Comparison of ENCODE assay signal across 1 cellular context in the genomic region with DNA sequence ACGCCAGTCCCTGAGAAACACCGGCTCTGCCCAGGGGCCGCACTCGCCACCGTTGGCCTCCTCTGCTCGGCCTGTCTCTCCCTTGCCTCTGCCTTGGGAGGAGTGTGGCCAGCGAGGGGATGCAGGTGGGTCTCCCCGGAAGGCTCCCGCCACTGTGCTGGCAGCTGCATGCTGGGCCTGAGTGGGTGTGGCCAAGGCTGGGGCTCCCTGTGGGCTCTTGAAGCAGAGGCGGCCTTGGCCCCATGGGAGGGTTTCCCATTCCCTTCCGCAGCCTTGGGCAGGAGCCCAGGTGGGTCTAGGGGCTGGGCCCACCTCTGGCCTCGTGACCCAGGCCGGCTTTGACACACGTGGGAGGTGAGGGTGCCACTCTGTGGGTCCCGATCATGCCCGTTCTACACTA.
TF ChIP-seq lines count a peak whose summit lies in the region.

No MANE protein-coding gene starts in this region.

TF ChIP-seq in H1, 55 proteins besides CTCF, POLR2A, EP300 and RAD21:
- TF ChIP-seq POU5F1 (IDR thresholded peaks at IDR 0.05; ENCODE audit: low read depth, low read length), result no peak
- no peak for TF ChIP-seq KDM5A (IDR thresholded peaks at IDR 0.05; ENCODE audit: low read length)
- no peak for TF ChIP-seq POLR2AphosphoS5 (IDR thresholded peaks at IDR 0.05; ENCODE audit: low read depth, low read length)
- TF ChIP-seq, protein P1, sequence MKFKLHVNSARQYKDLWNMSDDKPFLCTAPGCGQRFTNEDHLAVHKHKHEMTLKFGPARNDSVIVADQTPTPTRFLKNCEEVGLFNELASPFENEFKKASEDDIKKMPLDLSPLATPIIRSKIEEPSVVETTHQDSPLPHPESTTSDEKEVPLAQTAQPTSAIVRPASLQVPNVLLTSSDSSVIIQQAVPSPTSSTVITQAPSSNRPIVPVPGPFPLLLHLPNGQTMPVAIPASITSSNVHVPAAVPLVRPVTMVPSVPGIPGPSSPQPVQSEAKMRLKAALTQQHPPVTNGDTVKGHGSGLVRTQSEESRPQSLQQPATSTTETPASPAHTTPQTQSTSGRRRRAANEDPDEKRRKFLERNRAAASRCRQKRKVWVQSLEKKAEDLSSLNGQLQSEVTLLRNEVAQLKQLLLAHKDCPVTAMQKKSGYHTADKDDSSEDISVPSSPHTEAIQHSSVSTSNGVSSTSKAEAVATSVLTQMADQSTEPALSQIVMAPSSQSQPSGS (IDR thresholded peaks at IDR 0.05; ENCODE audit: low read length), result no peak
- no peak for TF ChIP-seq SIRT6 (IDR thresholded peaks at IDR 0.05; ENCODE audit: low read length)
- no peak for TF ChIP-seq NANOG (IDR thresholded peaks at IDR 0.05; ENCODE audit: insufficient read depth, low read depth, low read length, poor library complexity, severe bottlenecking)
- TF ChIP-seq MAFK (IDR thresholded peaks at IDR 0.05; ENCODE audit: low read depth, low read length), result no peak
- no peak for TF ChIP-seq BRCA1 (IDR thresholded peaks at IDR 0.05; ENCODE audit: low read depth, low read length)
- TF ChIP-seq RFX5 (IDR thresholded peaks at IDR 0.05; ENCODE audit: borderline replicate concordance, low read depth, low read length), result no peak
- TF ChIP-seq CBX5 (IDR thresholded peaks at IDR 0.05; ENCODE audit: low read depth, low read length), result no peak
- TF ChIP-seq GTF2F1 (IDR thresholded peaks at IDR 0.05; ENCODE audit: borderline replicate concordance, low read depth, low read length), result no peak
- no peak for TF ChIP-seq RNF2 (IDR thresholded peaks at IDR 0.05; ENCODE audit: borderline replicate concordance, low read depth, low read length, missing control alignments, poor library complexity, severe bottlenecking)
- no peak for TF ChIP-seq SIN3A (conservative IDR thresholded peaks at IDR 0.05 in 1 of 2, IDR thresholded peaks at IDR 0.05 in 1 of 2; ENCODE audit: low read depth in 1 of 2, low read length in 2 of 2)
- no peak for TF ChIP-seq EGR1 (IDR thresholded peaks at IDR 0.05; ENCODE audit: borderline replicate concordance, low read depth, low read length)
- no peak for TF ChIP-seq CHD1 (IDR thresholded peaks at IDR 0.05; ENCODE audit: low read depth, low read length)
- TF ChIP-seq, protein P2, sequence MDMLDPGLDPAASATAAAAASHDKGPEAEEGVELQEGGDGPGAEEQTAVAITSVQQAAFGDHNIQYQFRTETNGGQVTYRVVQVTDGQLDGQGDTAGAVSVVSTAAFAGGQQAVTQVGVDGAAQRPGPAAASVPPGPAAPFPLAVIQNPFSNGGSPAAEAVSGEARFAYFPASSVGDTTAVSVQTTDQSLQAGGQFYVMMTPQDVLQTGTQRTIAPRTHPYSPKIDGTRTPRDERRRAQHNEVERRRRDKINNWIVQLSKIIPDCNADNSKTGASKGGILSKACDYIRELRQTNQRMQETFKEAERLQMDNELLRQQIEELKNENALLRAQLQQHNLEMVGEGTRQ (IDR thresholded peaks at IDR 0.05; ENCODE audit: low read length), result no peak
- no peak for TF ChIP-seq KDM1A (IDR thresholded peaks at IDR 0.05; ENCODE audit: borderline replicate concordance, low read length)
- TF ChIP-seq SP2 (IDR thresholded peaks at IDR 0.05; ENCODE audit: low read length), result no peak
- TF ChIP-seq PHF8 (conservative IDR thresholded peaks at IDR 0.05; ENCODE audit: low read depth, low read length), result no peak
